ENCODE assay signal across 26 cellular contexts in the genomic region with DNA sequence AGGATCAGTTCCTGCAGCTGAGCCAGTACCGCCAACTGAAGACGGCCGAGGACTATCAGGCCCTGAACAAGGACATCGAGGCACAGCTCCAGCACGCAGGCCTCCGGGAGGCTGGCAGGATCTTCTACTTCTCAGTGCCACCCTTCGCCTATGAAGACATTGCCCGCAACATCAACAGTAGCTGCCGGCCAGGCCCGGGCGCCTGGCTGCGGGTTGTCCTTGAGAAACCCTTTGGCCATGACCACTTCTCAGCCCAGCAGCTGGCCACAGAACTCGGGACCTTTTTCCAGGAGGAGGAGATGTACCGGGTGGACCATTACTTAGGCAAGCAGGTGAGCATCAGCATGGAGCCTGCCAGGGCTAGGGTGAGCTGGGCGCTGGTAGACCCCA. TPM values are rescaled to one million over a fixed set of nuclear protein-coding genes. Genes with fewer than 3 reads are reported as not detected.
A peak's percentile ranks its signal among the peaks of the same experiment; 100 is the strongest.
DNase-seq lines count a peak whose midpoint lies in the region; ATAC-seq and TF ChIP-seq lines count a peak whose summit lies in the region.
"Had no signal": no experiment of that assay in that cellular context is flagged by ENCODE, and none has a peak within 500 bp of the region (broad histone marks: within the 10 kb centered on the region; RNA-seq: fewer than 3 reads in every experiment).

No MANE protein-coding gene starts in this region.

- intact Hi-C loops in heart left ventricle (cut with DNase I) (no loop called here), prostate gland (cut with DNase I) (no loop called here)

- no peak for TF ChIP-seq EP300 in upper lobe of left lung (IDR thresholded peaks at IDR 0.05)

- no peak for TF ChIP-seq POLR2A in heart left ventricle (IDR thresholded peaks at IDR 0.05)
- TF ChIP-seq POLR2A in prostate gland (IDR thresholded peaks at IDR 0.05) = no peak
- TF ChIP-seq POLR2A in upper lobe of left lung (IDR thresholded peaks at IDR 0.05) = no peak

- TF ChIP-seq CTCF in right atrium auricular region (IDR thresholded peaks at IDR 0.05) = no peak
- no peak for TF ChIP-seq CTCF in heart left ventricle (IDR thresholded peaks at IDR 0.05)
- TF ChIP-seq CTCF in prostate gland (IDR thresholded peaks at IDR 0.05) = no peak
- TF ChIP-seq CTCF in upper lobe of left lung (IDR thresholded peaks at IDR 0.05) = no peak

- H3K27me3 ChIP-seq in right atrium auricular region (no peaks in the 10 kb centered on the region), heart left ventricle (no peaks in the 10 kb centered on the region), prostate gland (replicated peaks; ENCODE audit: insufficient read depth) (no peaks in the 10 kb centered on the region), upper lobe of left lung (no peaks in the 10 kb centered on the region)
- H3K27me3 ChIP-seq: BE2C, brain microvascular endothelial cell, ovary, sigmoid colon, uterus had no signal

- WGBS in heart left ventricle, 4 donors = 85 to 96% (median 91%) methylated on average over 8 to 15 of the region's 15 CpGs
- WGBS in prostate gland = 96% methylated on average over 15 of the region's 15 CpGs
- WGBS in upper lobe of left lung, 2 donors = 91 to 95% methylated on average over 9 to 13 of the region's 15 CpGs

- no peak overlapping the region for H3K4me3 ChIP-seq in right atrium auricular region
- no peak overlapping the region for H3K4me3 ChIP-seq in heart left ventricle
- H3K4me3 ChIP-seq in prostate gland = no peak overlapping the region
- no peak overlapping the region for H3K4me3 ChIP-seq in upper lobe of left lung
- H3K4me3 ChIP-seq: A549, coronary artery, GM12878, HAP-1, ovary, sigmoid colon, uterus had no signal

- ATAC-seq in heart left ventricle = no peak
- ATAC-seq in upper lobe of left lung (ENCODE audit: low FRiP score in 2 of 2) = no peak
- ATAC-seq in HG03378 (IDR thresholded peaks at IDR 0.05; ENCODE audit: unreplicated experiment) = no peak
- no peak for ATAC-seq in GM18909 (IDR thresholded peaks at IDR 0.05; ENCODE audit: poor library complexity, unreplicated experiment)
- ATAC-seq: A549; GM12878; naive thymus-derived CD4-positive, alpha-beta T cell had no signal

- H3K4me1 ChIP-seq in right atrium auricular region (peaks cover 0 to 80% of the 10 kb centered on the region in 2 donors), heart left ventricle (peaks cover 5 to 92% (median 58%) of the 10 kb centered on the region in 12 donors), prostate gland (replicated peaks) (peaks cover 44% of the 10 kb centered on the region), upper lobe of left lung (peaks cover 56 to 85% (median 65%) of the 10 kb centered on the region in 4 donors)
- H3K4me1 ChIP-seq: A549, BE2C had no signal

- H3K9me3 ChIP-seq in right atrium auricular region = no peaks in the 10 kb centered on the region
- H3K9me3 ChIP-seq in heart left ventricle = no peaks in the 10 kb centered on the region
- no peaks in the 10 kb centered on the region for H3K9me3 ChIP-seq in prostate gland
- no peaks in the 10 kb centered on the region for H3K9me3 ChIP-seq in upper lobe of left lung
- H3K9me3 ChIP-seq: A549, BE2C, HAP-1, ovary, sigmoid colon, uterus had no signal

- H3K27ac ChIP-seq in right atrium auricular region (peak overlapping the region; percentile 90 to 93), heart left ventricle (peak overlapping the region in 4 of 12 donors; percentile 9 to 97 (median 94)), prostate gland (peak overlapping the region; percentile 92 to 95), upper lobe of left lung (peak overlapping the region; percentile 56 to 86 (median 80))
- H3K27ac ChIP-seq: A549, brain microvascular endothelial cell, uterus had no signal

- no peaks in the 10 kb centered on the region for H3K36me3 ChIP-seq in right atrium auricular region
- H3K36me3 ChIP-seq in heart left ventricle = peaks cover 0 to 40% (median 26%) of the 10 kb centered on the region in 9 donors
- no peaks in the 10 kb centered on the region for H3K36me3 ChIP-seq in prostate gland
- peaks cover 8 to 33% (median 22%) of the 10 kb centered on the region in 4 donors for H3K36me3 ChIP-seq in upper lobe of left lung
- H3K36me3 ChIP-seq: BE2C, HAP-1, ovary, uterus had no signal

- DNase-seq in right atrium auricular region (ENCODE audit: low spot score) (no peak), heart left ventricle (no peak), ecto neural progenitor cell (ENCODE audit: low spot score) (peak; percentile 41), prostate gland (ENCODE audit: low spot score) (no peak), upper lobe of left lung (peak in 1 of 2 donors; percentile 73), DMS53 (lab: John Stamatoyannopoulos, UW) (no peak)
- DNase-seq: activated CD4-positive, CD25-positive, alpha-beta regulatory T cell treated with anti-CD3 and anti-CD28 coated beads, Interleukin-2, amount 50 U/mL, for 72 hours; activated gamma-delta T cell treated with Interleukin-2 at 50 U/mL for 16 hours; activated T-cell treated with anti-CD3 and anti-CD28 coated beads, Interleukin-2, amount 50 U/mL, for 1 hour; BE2C; brain microvascular endothelial cell; COR-L47; glutamatergic neuron; naive thymus-derived CD4-positive, alpha-beta T cell; NCI-H1694 treated with DMSO at 0.1 percent for 48 hours; NCI-H2171; NCI-H526; sigmoid colon; uterus had no signal

RNA-seq across cellular contexts. Expression of gene H6PD, which starts 10.7 kb away (rescaled TPM):
- 10 to 100 TPM; 35.0 to 41.0 TPM for total RNA-seq in right atrium auricular region
- 10 to 100 TPM; 16.0 to 54.5 (median 27.9) TPM for total RNA-seq in heart left ventricle
- 10 to 100 TPM; 11.0 to 15.7 TPM for polyA plus RNA-seq in heart left ventricle
- 10 to 100 TPM; 52.8 to 88.8 TPM for total RNA-seq in prostate gland
- 10 to 100 TPM; 36.7 to 57.0 (median 44.5) TPM for total RNA-seq in upper lobe of left lung

RNA-seq across cellular contexts. Expression of gene SPSB1, which starts 47.5 kb away (rescaled TPM):
- 10 to 100 TPM; 20.1 to 20.8 TPM for total RNA-seq in right atrium auricular region
- 10 to 100 TPM in 3 of 9 donors, 1 to 10 TPM in 6; 7.7 to 27.2 (median 9.2) TPM for total RNA-seq in heart left ventricle
- polyA plus RNA-seq in heart left ventricle = 10 to 100 TPM in 1 of 2 donors, 1 to 10 TPM in 1; 7.0 to 10.9 TPM
- total RNA-seq in prostate gland = 10 to 100 TPM; 29.0 to 57.1 TPM
- total RNA-seq in upper lobe of left lung = 10 to 100 TPM; 21.0 to 49.1 (median 30.3) TPM
